Comparison of ENCODE assay signal across 6 cellular contexts in genomic region chr5:143215685-143216084, GRCh38.
"Had no signal": no experiment of that assay in that cellular context is flagged by ENCODE, and none has a peak within 500 bp of the region (broad histone marks: within the 10 kb centered on the region; RNA-seq: fewer than 3 reads in every experiment).

No MANE protein-coding gene starts in this region.

- H3K27me3 Mint-ChIP-seq: activated naive CD4-positive, alpha-beta T cell treated with anti-CD3 and anti-CD28 coated beads, Interleukin-2, amount 10 ng/mL, durations not matched to agents 7 days and 5 days had no signal

- H3K4me3 Mint-ChIP-seq: activated naive CD4-positive, alpha-beta T cell treated with anti-CD3 and anti-CD28 coated beads, Interleukin-2, amount 10 ng/mL, durations not matched to agents 7 days and 5 days had no signal

- H3K27ac Mint-ChIP-seq: activated naive CD4-positive, alpha-beta T cell treated with anti-CD3 and anti-CD28 coated beads, Interleukin-2, amount 10 ng/mL, durations not matched to agents 7 days and 5 days had no signal

- ATAC-seq: gastroesophageal sphincter, left lobe of liver had no signal

- H3K9me3 Mint-ChIP-seq: activated naive CD4-positive, alpha-beta T cell treated with anti-CD3 and anti-CD28 coated beads, Interleukin-2, amount 10 ng/mL, durations not matched to agents 7 days and 5 days had no signal

- DNase-seq: activated naive CD4-positive, alpha-beta T cell treated with anti-CD3 and anti-CD28 coated beads, Interleukin-2, amount 10 ng/mL, durations not matched to agents 7 days and 5 days; dermis blood vessel endothelial cell; sigmoid colon; stimulated activated CD4-positive, alpha-beta T cell treated with anti-CD3 and anti-CD28 coated beads, Interleukin-1b, Interleukin-23, amount 100 ng/mL, for 48 hours had no signal
